Comparison of ENCODE assay signal across 11 cellular contexts in the genomic region with DNA sequence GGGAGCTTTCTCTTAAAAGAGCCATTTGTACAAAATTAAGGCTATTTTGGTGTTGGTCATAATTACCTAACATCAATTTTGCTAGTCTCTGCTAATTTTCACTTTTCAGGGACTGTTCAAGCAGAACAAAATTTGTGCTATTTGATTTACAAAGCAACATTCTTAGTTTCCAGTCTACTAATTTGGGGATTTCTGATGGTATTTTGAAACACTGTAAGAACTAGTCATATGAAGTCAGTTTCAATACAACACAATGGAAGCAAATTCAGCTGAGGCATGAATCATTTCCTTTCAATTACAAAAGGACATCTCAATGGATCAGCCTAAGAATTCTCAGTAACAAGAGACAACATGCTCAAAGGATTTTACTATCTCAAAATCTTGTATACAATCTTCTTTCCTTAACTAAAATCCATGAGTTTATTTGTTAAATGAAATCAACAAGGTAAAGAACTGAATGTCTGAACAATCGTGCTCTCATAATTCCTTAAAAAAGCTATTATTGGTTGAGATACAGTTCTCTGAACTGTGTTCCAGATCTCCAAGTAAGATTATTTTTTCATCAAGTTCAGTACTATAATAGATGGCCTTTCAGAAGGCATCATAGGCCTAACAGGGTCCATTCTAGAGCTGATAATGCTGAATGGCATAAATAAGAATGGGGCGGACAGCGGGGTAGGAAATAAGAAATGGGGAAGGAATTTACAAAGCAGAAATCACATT.
DNase-seq lines count a peak whose midpoint lies in the region; ATAC-seq lines count a peak whose summit lies in the region.
"Had no signal": no experiment of that assay in that cellular context is flagged by ENCODE, and none has a peak within 500 bp of the region (broad histone marks: within the 10 kb centered on the region; RNA-seq: fewer than 3 reads in every experiment).

No MANE protein-coding gene starts in this region.

- in situ Hi-C loops in SK-MEL-5 (cut with HindIII; ENCODE audit: low pct_unique_long_range_greater_than_20kb, low sequenced_read_pairs): no loop called here

- DNase-seq in SK-MEL-5 (ENCODE audit: low read depth, low spot score) (peak; percentile 77), kidney glomerular epithelial cell (lab: John Stamatoyannopoulos, UW) (peak; percentile 63), SW480 (ENCODE audit: low spot score) (no peak), SKM-1 (lab: John Stamatoyannopoulos, UW; ENCODE audit: unreplicated experiment) (no peak), medulla oblongata (ENCODE audit: extremely low spot score) (no peak), NCI-H446 treated with DMSO at 0.1 percent for 48 hours (lab: John Stamatoyannopoulos, UW) (no peak)
- DNase-seq: activated CD8-positive, alpha-beta memory T cell treated with anti-CD3 and anti-CD28 coated beads, Interleukin-2, amount 50 U/mL, for 4 hours; GF-D8; transverse colon had no signal

- peak; percentile 75 for ATAC-seq in GM18502 (IDR thresholded peaks at IDR 0.05; ENCODE audit: poor library complexity, unreplicated experiment)
- peak; percentile 67 for ATAC-seq in HG02610 (IDR thresholded peaks at IDR 0.05; ENCODE audit: unreplicated experiment)

Comparison
In these comparisons a context has a peak if more than half of its experiments do, and no peak if none do; other contexts are left out.
1. DNase-seq: peak in SK-MEL-5 (single experiment) and kidney glomerular epithelial cell (single experiment); none in SW480 (single experiment), SKM-1 (single experiment), medulla oblongata (single experiment) and NCI-H446 treated with DMSO at 0.1 percent for 48 hours (single experiment).